19 cellular contexts compared by ENCODE assay signal in the genomic region with DNA sequence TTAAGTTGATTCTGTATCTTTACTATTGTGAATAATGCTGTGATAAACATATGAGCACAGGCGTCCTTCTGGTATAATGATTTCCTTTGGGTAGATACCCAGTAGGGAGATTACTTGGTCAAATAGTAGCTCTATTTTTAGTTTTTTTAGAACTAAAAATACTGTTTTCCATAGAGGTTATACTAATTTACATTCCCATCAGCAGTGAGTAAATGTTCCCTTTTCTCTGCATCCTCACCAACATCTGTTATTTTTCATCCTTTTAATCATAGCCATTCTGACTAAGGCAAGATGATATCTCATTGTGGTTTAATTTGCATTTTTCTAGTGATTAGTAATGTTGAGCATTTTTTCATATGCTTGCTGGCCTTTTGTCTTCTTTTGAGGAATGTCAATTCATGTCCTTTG. TPM values are rescaled to one million over a fixed set of nuclear protein-coding genes. Genes with fewer than 3 reads are reported as not detected.
DNase-seq lines count a peak whose midpoint lies in the region; FAIRE-seq and TF ChIP-seq lines count a peak whose summit lies in the region.
"Had no signal": no experiment of that assay in that cellular context is flagged by ENCODE, and none has a peak within 500 bp of the region (broad histone marks: within the 10 kb centered on the region; RNA-seq: fewer than 3 reads in every experiment).

No MANE protein-coding gene starts in this region.

- TF ChIP-seq POLR2A in H54 (IDR thresholded peaks at IDR 0.05; ENCODE audit: low read depth, low read length): no peak

- TF ChIP-seq CTCF in AG09319 (IDR thresholded peaks at IDR 0.05; ENCODE audit: low read depth, low read length) (no peak), fibroblast of villous mesenchyme (IDR thresholded peaks at IDR 0.05; ENCODE audit: insufficient read depth, low read depth, low read length) (no peak)

- H3K4me3 Mint-ChIP-seq in activated naive CD8-positive, alpha-beta T cell treated with anti-CD3 and anti-CD28 coated beads for 36 hours: no peak overlapping the region
- H3K4me3 Mint-ChIP-seq: CD8-positive, alpha-beta T cell; nephron had no signal

- peak; percentile 54 for DNase-seq in AG09319 (ENCODE audit: extremely low read depth, low read depth)
- no peak for DNase-seq in H54 (ENCODE audit: insufficient read length, low spot score)
- no peak for DNase-seq in activated naive CD8-positive, alpha-beta T cell treated with anti-CD3 and anti-CD28 coated beads for 36 hours
- DNase-seq in fibroblast of villous mesenchyme (ENCODE audit: low read depth): peak; percentile 83
- DNase-seq in medulla oblongata (ENCODE audit: extremely low spot score): no peak
- DNase-seq in substantia nigra (lab: John Stamatoyannopoulos, UW): no peak
- DNase-seq in HuH-7 (ENCODE audit: low spot score): no peak
- DNase-seq in anterior cingulate cortex (lab: John Stamatoyannopoulos, UW): no peak
- DNase-seq: CD8-positive, alpha-beta T cell; central memory CD4-positive, alpha-beta T cell; hypothalamus; NCI-H1105 treated with DMSO at 0.1 percent for 48 hours; NCI-H345; stimulated activated CD4-positive, alpha-beta T cell treated with anti-CD3 and anti-CD28 coated beads, Interleukin-2, amount 100 ng/mL, for 24 hours had no signal

- H3K27me3 Mint-ChIP-seq in activated naive CD8-positive, alpha-beta T cell treated with anti-CD3 and anti-CD28 coated beads for 36 hours: no peaks in the 10 kb centered on the region

- FAIRE-seq in H54 (lab: Jason Lieb, UNC): peak; percentile 86
- FAIRE-seq: GM19239, urothelium cell line had no signal

- H3K9me3 Mint-ChIP-seq in activated naive CD8-positive, alpha-beta T cell treated with anti-CD3 and anti-CD28 coated beads for 36 hours: peaks cover 1% of the 10 kb centered on the region
- H3K9me3 Mint-ChIP-seq: CD8-positive, alpha-beta T cell; nephron had no signal

- H3K36me3 Mint-ChIP-seq in activated naive CD8-positive, alpha-beta T cell treated with anti-CD3 and anti-CD28 coated beads for 36 hours: peaks cover 46% of the 10 kb centered on the region

- peak overlapping the region; percentile 49 for H3K27ac Mint-ChIP-seq in activated naive CD8-positive, alpha-beta T cell treated with anti-CD3 and anti-CD28 coated beads for 36 hours
- H3K27ac Mint-ChIP-seq: CD8-positive, alpha-beta T cell; nephron had no signal

- no peak overlapping the region for H3K4me3 ChIP-seq in fibroblast of villous mesenchyme (ENCODE audit: low read depth, low read length)
- H3K4me3 ChIP-seq: right atrium auricular region had no signal

- peaks cover 13% of the 10 kb centered on the region for H3K4me1 Mint-ChIP-seq in activated naive CD8-positive, alpha-beta T cell treated with anti-CD3 and anti-CD28 coated beads for 36 hours
- H3K4me1 Mint-ChIP-seq: nephron had no signal

- H3K27ac ChIP-seq in substantia nigra (ENCODE audit: low read depth, low read length, poor library complexity, severe bottlenecking): no peak overlapping the region
- H3K27ac ChIP-seq: right atrium auricular region, VCaP had no signal

RNA-seq across cellular contexts. Expression of gene PMS1, which starts 35.1 kb away (rescaled TPM):
- 10 to 100 TPM; 41.8 to 48.8 TPM for total RNA-seq in activated naive CD8-positive, alpha-beta T cell treated with anti-CD3 and anti-CD28 coated beads for 36 hours
- total RNA-seq in fibroblast of villous mesenchyme: 19.3 and 40.2 TPM in 2 replicates

RNA-seq across cellular contexts. Expression of gene ORMDL1, which starts 35.2 kb away (rescaled TPM):
- total RNA-seq in activated naive CD8-positive, alpha-beta T cell treated with anti-CD3 and anti-CD28 coated beads for 36 hours: 10 to 100 TPM; 60.5 to 64.1 TPM
- 32.9 and 57.4 TPM in 2 replicates for total RNA-seq in fibroblast of villous mesenchyme

RNA-seq across cellular contexts. Expression of gene OSGEPL1, which starts 56.7 kb away (rescaled TPM):
- total RNA-seq in activated naive CD8-positive, alpha-beta T cell treated with anti-CD3 and anti-CD28 coated beads for 36 hours: 1 to 10 TPM; 9.7 to 9.9 TPM
- total RNA-seq in fibroblast of villous mesenchyme: 7.4 and 12.5 TPM in 2 replicates

Comparison
In these comparisons a context has a peak if more than half of its experiments do, and no peak if none do; other contexts are left out.
1. DNase-seq: peak in AG09319 (single experiment) and fibroblast of villous mesenchyme (single experiment); none in H54 (single experiment), activated naive CD8-positive, alpha-beta T cell treated with anti-CD3 and anti-CD28 coated beads for 36 hours (single experiment), medulla oblongata (single experiment), substantia nigra (0 of 49), HuH-7 (single experiment) and anterior cingulate cortex (0 of 58).